In genomic region chr17:14061666-14062560, GRCh38 we compare ENCODE assay signal across 8 cellular contexts. TPM values are rescaled to one million over a fixed set of nuclear protein-coding genes. Genes with fewer than 3 reads are reported as not detected.
A peak's percentile ranks its signal among the peaks of the same experiment; 100 is the strongest.
DNase-seq lines count a peak whose midpoint lies in the region; TF ChIP-seq lines count a peak whose summit lies in the region.

No MANE protein-coding gene starts in this region.

- H3K9me3 ChIP-seq in SK-N-SH (no peaks in the 10 kb centered on the region), prostate gland (no peaks in the 10 kb centered on the region), neuronal stem cell (replicated peaks in 1 of 2; ENCODE audit: control insufficient read depth in 2 of 2, insufficient read depth in 1 of 2, low read depth in 1 of 2, low read length in 2 of 2) (peaks cover 3 to 44% of the 10 kb centered on the region in 2 donors)

- CTCF ChIA-PET in SK-N-SH (lab: Yijun Ruan, JAX), result interaction anchor here (0.9 to 1.1 kb wide), 2 partner anchors 260 to 1031 kb away, joined by 3 read pairs; no protein-coding TSS in a partner anchor

- WGBS in SK-N-SH (ENCODE audit: low lambda C conversion rate), result 40% methylated on average over 10 of the region's 10 CpGs
- WGBS in prostate gland, result 38% methylated on average over 10 of the region's 10 CpGs
- WGBS in neuronal stem cell (ENCODE audit: extremely low coverage in 2 of 2, insufficient read length in 2 of 2, insufficient replicate concordance in 1 of 2), 2 donors, result no CpG with 5 or more reads among the region's 10 CpGs

- no peak overlapping the region for H2BK5ac ChIP-seq in neuronal stem cell (ENCODE audit: low read length)

- peaks cover 29% of the 10 kb centered on the region for H3F3A ChIP-seq in SK-N-SH (replicated peaks; ENCODE audit: insufficient read depth)

- H3K9ac ChIP-seq in SK-N-SH (peak overlapping the region; percentile 40; the same call in 1 of the 2 replicates), neuronal stem cell (ENCODE audit: low read depth, low read length, poor library complexity) (no peak overlapping the region)

- peak overlapping the region; percentile 89 to 93 for H3K27ac ChIP-seq in SK-N-SH (ENCODE audit: low read depth in 2 of 2, low read length in 1 of 2)
- H3K27ac ChIP-seq in prostate gland, result peak overlapping the region in 1 of 2 donors; percentile 38
- no peak overlapping the region for H3K27ac ChIP-seq in neuronal stem cell (replicated peaks; ENCODE audit: low read length)

- H3K36me3 ChIP-seq in SK-N-SH (replicated peaks in 1 of 2; ENCODE audit: control insufficient read depth in 1 of 2, insufficient read depth in 2 of 2, low read length in 1 of 2) (peaks cover 11 to 20% of the 10 kb centered on the region in 2 experiments), prostate gland (no peaks in the 10 kb centered on the region), neuronal stem cell (replicated peaks in 1 of 2; ENCODE audit: control insufficient read depth in 2 of 2, insufficient read depth in 2 of 2, low read length in 2 of 2) (peaks cover 5 to 66% of the 10 kb centered on the region in 2 donors)

- H4K20me1 ChIP-seq in SK-N-SH (ENCODE audit: insufficient read depth), result no peaks in the 10 kb centered on the region

- no peak for TF ChIP-seq RAD21 in SK-N-SH (IDR thresholded peaks at IDR 0.05; ENCODE audit: low read length)

- no peak overlapping the region for H3K14ac ChIP-seq in neuronal stem cell (ENCODE audit: low read length)

- H2AFZ ChIP-seq in SK-N-SH (ENCODE audit: low read depth), result peak overlapping the region; percentile 66
- H2AFZ ChIP-seq in neuronal stem cell (ENCODE audit: low read length), result no peak overlapping the region

- POLR2A ChIA-PET in SK-N-SH (lab: Yijun Ruan, JAX), result no interaction called here

- no peak for TF ChIP-seq POLR2A in prostate gland (IDR thresholded peaks at IDR 0.05)

- TF ChIP-seq CTCF in SK-N-SH (IDR thresholded peaks at IDR 0.05), result peak; percentile 19; the same call in 1 of the 2 replicates
- peak; percentile 22 for TF ChIP-seq CTCF in fibroblast of pulmonary artery (IDR thresholded peaks at IDR 0.05; ENCODE audit: low read length, missing control alignments)
- peak in 2 of 4 experiments; percentile 8 to 24 for TF ChIP-seq CTCF in prostate gland (IDR thresholded peaks at IDR 0.05)

- peaks cover 65% of the 10 kb centered on the region for H3K79me2 ChIP-seq in SK-N-SH (ENCODE audit: insufficient read depth)

- no peak overlapping the region for H2AK5ac ChIP-seq in neuronal stem cell (ENCODE audit: low read depth, low read length)

- H4K8ac ChIP-seq in neuronal stem cell (ENCODE audit: low read depth, low read length), result no peak overlapping the region

- no peak overlapping the region for H2BK15ac ChIP-seq in neuronal stem cell (ENCODE audit: low read length)

- H3K9me2 ChIP-seq in SK-N-SH, result no peaks in the 10 kb centered on the region

- H3K18ac ChIP-seq in neuronal stem cell (ENCODE audit: low read length), result no peak overlapping the region

- peaks cover 0 to 24% of the 10 kb centered on the region in 2 experiments; a peak in 3 of 4 replicates for H3K4me1 ChIP-seq in SK-N-SH (ENCODE audit: control insufficient read depth in 1 of 2, insufficient read depth in 2 of 2, low read depth in 1 of 2, low read length in 1 of 2)
- no peaks in the 10 kb centered on the region for H3K4me1 ChIP-seq in prostate gland (replicated peaks)
- no peaks in the 10 kb centered on the region for H3K4me1 ChIP-seq in neuronal stem cell (ENCODE audit: control insufficient read depth in 2 of 2, insufficient read depth in 1 of 2, low read depth in 1 of 2, low read length in 2 of 2)

- no peak overlapping the region for H3K23ac ChIP-seq in neuronal stem cell (ENCODE audit: low read depth, low read length, poor library complexity)

- no peaks in the 10 kb centered on the region for H3K27me3 ChIP-seq in SK-N-SH (ENCODE audit: insufficient read depth)
- H3K27me3 ChIP-seq in prostate gland (replicated peaks; ENCODE audit: insufficient read depth), result no peaks in the 10 kb centered on the region
- H3K27me3 ChIP-seq in neuronal stem cell (ENCODE audit: control insufficient read depth in 3 of 3, insufficient read depth in 3 of 3, low read depth in 1 of 3, low read length in 3 of 3), result no peaks in the 10 kb centered on the region

- H3K4ac ChIP-seq in neuronal stem cell (ENCODE audit: low read length), result no peak overlapping the region

- peak; percentile 53 for DNase-seq in GM04503 (ENCODE audit: low read depth)
- DNase-seq in SK-N-SH, result no peak
- DNase-seq in fibroblast of pulmonary artery (ENCODE audit: low read depth), result peak; percentile 92
- peak; percentile 23 for DNase-seq in prostate gland (ENCODE audit: low spot score)
- DNase-seq in NCI-H1105 (lab: John Stamatoyannopoulos, UW), result no peak
- DNase-seq in NCI-H748 treated with DMSO at 0.1 percent for 48 hours (lab: John Stamatoyannopoulos, UW), result no peak
- no peak for DNase-seq in GM19238 (ENCODE audit: insufficient read length, low spot score)
- DNase-seq in neuronal stem cell (ENCODE audit: low spot score), result no peak

- peak in 1 of 2 experiments; percentile 68; a peak in 2 of 4 replicates for TF ChIP-seq EP300 in SK-N-SH (IDR thresholded peaks at IDR 0.05; ENCODE audit: borderline replicate concordance in 1 of 2, low read depth in 1 of 2, low read length in 1 of 2)

- no peak overlapping the region for H2BK12ac ChIP-seq in neuronal stem cell (ENCODE audit: low read length)

- intact Hi-C loops in prostate gland (cut with DNase I), result no loop called here

- no peak overlapping the region for H2BK120ac ChIP-seq in neuronal stem cell (ENCODE audit: low read depth, low read length)

- H3K4me3 ChIP-seq in SK-N-SH (ENCODE audit: low read depth in 2 of 2, low read length in 1 of 2) (peak overlapping the region; percentile 19 to 54; a peak in 3 of 4 replicates), fibroblast of pulmonary artery (replicated peaks; ENCODE audit: low read depth, low read length) (peak overlapping the region; percentile 23), prostate gland (no peak overlapping the region), neuronal stem cell (ENCODE audit: low read length in 2 of 2) (no peak overlapping the region)

- H4K91ac ChIP-seq in neuronal stem cell (ENCODE audit: low read depth, low read length, poor library complexity), result no peak overlapping the region

- H3K79me1 ChIP-seq in neuronal stem cell (ENCODE audit: low read depth, low read length), result no peaks in the 10 kb centered on the region

- H3K4me2 ChIP-seq in SK-N-SH, result peak overlapping the region; percentile 86
- no peak overlapping the region for H3K4me2 ChIP-seq in neuronal stem cell (ENCODE audit: insufficient read depth, low read length, poor library complexity, severe bottlenecking)

TF ChIP-seq in SK-N-SH, 30 proteins besides CTCF, POLR2A, EP300 and RAD21 (continues in another document):
- TF ChIP-seq YY1 (IDR thresholded peaks at IDR 0.05; ENCODE audit: low read depth), result peak; percentile 3; the same call in 1 of the 2 replicates
- peak; percentile 74; the same call in 1 of the 2 replicates for TF ChIP-seq POLR2AphosphoS5 (IDR thresholded peaks at IDR 0.05; ENCODE audit: low read depth, low read length)
- TF ChIP-seq, protein P1, sequence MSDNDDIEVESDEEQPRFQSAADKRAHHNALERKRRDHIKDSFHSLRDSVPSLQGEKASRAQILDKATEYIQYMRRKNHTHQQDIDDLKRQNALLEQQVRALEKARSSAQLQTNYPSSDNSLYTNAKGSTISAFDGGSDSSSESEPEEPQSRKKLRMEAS (IDR thresholded peaks at IDR 0.05; ENCODE audit: low read depth), result peak; percentile 40; the same call in 1 of the 2 replicates
- TF ChIP-seq EZH2phosphoT487 (IDR thresholded peaks at IDR 0.05; ENCODE audit: borderline replicate concordance, low read depth), result no peak
- TF ChIP-seq MXI1 (IDR thresholded peaks at IDR 0.05; ENCODE audit: low read depth, low read length), result no peak
- no peak for TF ChIP-seq SMC3 (IDR thresholded peaks at IDR 0.05; ENCODE audit: low read depth, low read length)
- no peak for TF ChIP-seq RXRA (IDR thresholded peaks at IDR 0.05; ENCODE audit: borderline replicate concordance, low read depth)
- TF ChIP-seq JUND (IDR thresholded peaks at IDR 0.05), result no peak; the same call in 1 of the 2 replicates
- peak; percentile 79 for TF ChIP-seq NFIC (IDR thresholded peaks at IDR 0.05; ENCODE audit: borderline replicate concordance)
- TF ChIP-seq PBX3 (IDR thresholded peaks at IDR 0.05), result peak; percentile 75

RNA-seq across cellular contexts. Expression of gene COX10, which starts 7.4 kb away (rescaled TPM):
- polyA plus RNA-seq in SK-N-SH (2012; rRNA removed), result 8.7 and 11.4 TPM in 2 replicates
- 9.2 and 10.9 TPM in 2 replicates for polyA plus RNA-seq in SK-N-SH (2012; cell fraction: cytosol; rRNA removed)
- polyA plus RNA-seq in SK-N-SH (2012; cell fraction: nucleus; rRNA removed), result 8.2 and 8.9 TPM in 2 replicates
- total RNA-seq in prostate gland, result 10 to 100 TPM; 16.5 to 35.1 TPM
- polyA plus RNA-seq in neuronal stem cell (2013, experiment 1 of 2), result 11.9 TPM
- 11.7 TPM for polyA plus RNA-seq in neuronal stem cell (2013, experiment 2 of 2)

Comparison
In these comparisons a context has a peak if more than half of its experiments do, and no peak if none do; other contexts are left out.
1. DNase-seq: peak in GM04503 (single experiment), fibroblast of pulmonary artery (single experiment) and prostate gland (single experiment); none in SK-N-SH (single experiment), NCI-H1105 (single experiment), NCI-H748 treated with DMSO at 0.1 percent for 48 hours (single experiment), GM19238 (single experiment) and neuronal stem cell (single experiment).
2. H3K4me3 ChIP-seq: peak in SK-N-SH (2 of 2) and fibroblast of pulmonary artery (single experiment); none in prostate gland (0 of 2) and neuronal stem cell (0 of 2).